ENCODE assay signal across 10 cellular contexts in the genomic region with DNA sequence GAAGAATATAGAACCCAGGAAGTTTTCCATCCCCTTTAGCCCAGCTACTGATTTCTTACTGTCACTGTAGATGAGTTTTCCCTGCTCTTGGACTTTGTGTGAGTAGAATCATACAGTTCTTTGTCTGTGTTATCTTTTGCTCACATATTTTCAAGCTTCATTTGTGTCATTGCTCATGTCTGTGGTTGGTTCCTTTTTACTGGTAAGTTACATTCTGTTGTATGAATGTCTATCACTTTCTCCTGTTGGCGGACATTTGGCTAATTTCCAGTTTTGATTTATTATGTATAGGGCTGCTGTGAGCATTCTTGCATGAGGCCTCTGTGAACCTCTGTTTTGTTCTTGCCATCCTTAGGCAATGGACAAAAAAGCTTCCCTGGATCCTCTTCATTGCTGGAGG. TPM values are rescaled to one million over a fixed set of nuclear protein-coding genes. Genes with fewer than 3 reads are reported as not detected.
DNase-seq lines count a peak whose midpoint lies in the region; ATAC-seq, FAIRE-seq and TF ChIP-seq lines count a peak whose summit lies in the region.
"Had no signal": no experiment of that assay in that cellular context is flagged by ENCODE, and none has a peak within 500 bp of the region (broad histone marks: within the 10 kb centered on the region; RNA-seq: fewer than 3 reads in every experiment).

No MANE protein-coding gene starts in this region.

- H3K9ac ChIP-seq in kidney (ENCODE audit: low read length in 2 of 2), result no peak overlapping the region

- H3K27me3 ChIP-seq in gastrocnemius medialis, result no peaks in the 10 kb centered on the region

- POLR2A ChIA-PET in activated CD8-positive, alpha-beta T cell treated with anti-CD3 and anti-CD28 coated beads for 36 hours (lab: Charles Lee), result interaction anchor here (1.3 to 1.6 kb wide), 2 partner anchors 17 to 31 kb away, joined by 3 to 8 read pairs; a partner anchor contains a TSS

- H3K4me3 ChIP-seq in gastrocnemius medialis (no peak overlapping the region), kidney (ENCODE audit: low read length in 2 of 2) (no peak overlapping the region)

- H3K27me3 Mint-ChIP-seq in activated naive CD8-positive, alpha-beta T cell, result no peaks in the 10 kb centered on the region
- no peaks in the 10 kb centered on the region for H3K27me3 Mint-ChIP-seq in activated naive CD8-positive, alpha-beta T cell treated with anti-CD3 and anti-CD28 coated beads for 36 hours
- H3K27me3 Mint-ChIP-seq in activated CD8-positive, alpha-beta T cell treated with anti-CD3 and anti-CD28 coated beads for 36 hours, result no peaks in the 10 kb centered on the region
- no peaks in the 10 kb centered on the region for H3K27me3 Mint-ChIP-seq in stimulated activated naive B cell treated with anti-CD40 and anti-IgM and Interleukin-4, amounts not matched to agents 10 μg/mL and 1 μg/mL and 100 μg/mL, for 72 hours
- H3K27me3 Mint-ChIP-seq in CD14-positive monocyte (ENCODE audit: low read depth in 3 of 3), result no peaks in the 10 kb centered on the region

- H3K4me3 Mint-ChIP-seq in activated naive CD8-positive, alpha-beta T cell, result peak overlapping the region; percentile 42
- H3K4me3 Mint-ChIP-seq in activated naive CD8-positive, alpha-beta T cell treated with anti-CD3 and anti-CD28 coated beads for 36 hours, result no peak overlapping the region
- no peak overlapping the region for H3K4me3 Mint-ChIP-seq in activated CD8-positive, alpha-beta T cell treated with anti-CD3 and anti-CD28 coated beads for 36 hours
- peak overlapping the region; percentile 13 to 37 for H3K4me3 Mint-ChIP-seq in stimulated activated naive B cell treated with anti-CD40 and anti-IgM and Interleukin-4, amounts not matched to agents 10 μg/mL and 1 μg/mL and 100 μg/mL, for 72 hours
- H3K4me3 Mint-ChIP-seq in CD14-positive monocyte, result no peak overlapping the region

- no peak for FAIRE-seq in kidney (lab: Jason Lieb, UNC)
- FAIRE-seq: endometrium had no signal

- ATAC-seq in HG03060 (IDR thresholded peaks at IDR 0.05; ENCODE audit: low read depth, unreplicated experiment) (peak; percentile 33), gastrocnemius medialis (no peak)
- no peak for ATAC-seq in activated CD8-positive, alpha-beta T cell treated with anti-CD3 and anti-CD28 coated beads for 36 hours
- no peak for ATAC-seq in stimulated activated naive B cell treated with anti-CD40 and anti-IgM and Interleukin-4, amounts not matched to agents 10 μg/mL and 1 μg/mL and 100 μg/mL, for 72 hours (replicated peaks)

- no peak for TF ChIP-seq CTCF in activated CD8-positive, alpha-beta T cell treated with anti-CD3 and anti-CD28 coated beads for 36 hours (IDR thresholded peaks at IDR 0.05)
- no peak for TF ChIP-seq CTCF in gastrocnemius medialis (IDR thresholded peaks at IDR 0.05 in 4 of 5, conservative IDR thresholded peaks at IDR 0.05 in 1 of 5)
- TF ChIP-seq CTCF in CD14-positive monocyte (IDR thresholded peaks at IDR 0.05), result no peak
- TF ChIP-seq CTCF in kidney (IDR thresholded peaks at IDR 0.05; ENCODE audit: borderline replicate concordance, extremely low read depth, insufficient read depth), result no peak

- H3K9me3 Mint-ChIP-seq in activated naive CD8-positive, alpha-beta T cell (ENCODE audit: low read depth), result no peaks in the 10 kb centered on the region
- no peaks in the 10 kb centered on the region for H3K9me3 Mint-ChIP-seq in activated naive CD8-positive, alpha-beta T cell treated with anti-CD3 and anti-CD28 coated beads for 36 hours
- no peaks in the 10 kb centered on the region for H3K9me3 Mint-ChIP-seq in activated CD8-positive, alpha-beta T cell treated with anti-CD3 and anti-CD28 coated beads for 36 hours
- H3K9me3 Mint-ChIP-seq in stimulated activated naive B cell treated with anti-CD40 and anti-IgM and Interleukin-4, amounts not matched to agents 10 μg/mL and 1 μg/mL and 100 μg/mL, for 72 hours, result no peaks in the 10 kb centered on the region
- H3K9me3 Mint-ChIP-seq in CD14-positive monocyte, result no peaks in the 10 kb centered on the region

- CTCF ChIA-PET in activated CD8-positive, alpha-beta T cell treated with anti-CD3 and anti-CD28 coated beads for 36 hours (lab: Charles Lee), result interaction anchor here (1.1 to 1.7 kb wide), 3 partner anchors 13 to 30 kb away, joined by 3 to 6 read pairs (median 4); a partner anchor contains a TSS

- DNase-seq in activated naive CD8-positive, alpha-beta T cell treated with anti-CD3 and anti-CD28 coated beads for 36 hours, result no peak
- no peak for DNase-seq in activated CD8-positive, alpha-beta T cell treated with anti-CD3 and anti-CD28 coated beads for 36 hours
- DNase-seq in stimulated activated naive B cell treated with anti-CD40 and anti-IgM and Interleukin-4, amounts not matched to agents 10 μg/mL and 1 μg/mL and 100 μg/mL, for 72 hours, result no peak
- DNase-seq in gastrocnemius medialis, result no peak
- no peak for DNase-seq in CD14-positive monocyte (ENCODE audit: low spot score)
- DNase-seq in kidney, result no peak
- DNase-seq: NCI-H2171 had no signal

- H3K4me1 ChIP-seq in gastrocnemius medialis, result peaks cover 34 to 58% of the 10 kb centered on the region in 2 donors
- peaks cover 4 to 17% of the 10 kb centered on the region in 2 donors for H3K4me1 ChIP-seq in kidney (ENCODE audit: control insufficient read depth in 1 of 2, insufficient read depth in 1 of 2, low read depth in 1 of 2, low read length in 2 of 2)

- H3K9me3 ChIP-seq in gastrocnemius medialis (no peaks in the 10 kb centered on the region), kidney (ENCODE audit: control insufficient read depth in 1 of 2, low read length in 2 of 2) (no peaks in the 10 kb centered on the region)

- peak overlapping the region; percentile 51 for H3K27ac Mint-ChIP-seq in activated naive CD8-positive, alpha-beta T cell
- no peak overlapping the region for H3K27ac Mint-ChIP-seq in activated naive CD8-positive, alpha-beta T cell treated with anti-CD3 and anti-CD28 coated beads for 36 hours
- H3K27ac Mint-ChIP-seq in activated CD8-positive, alpha-beta T cell treated with anti-CD3 and anti-CD28 coated beads for 36 hours, result peak overlapping the region; percentile 39
- no peak overlapping the region for H3K27ac Mint-ChIP-seq in stimulated activated naive B cell treated with anti-CD40 and anti-IgM and Interleukin-4, amounts not matched to agents 10 μg/mL and 1 μg/mL and 100 μg/mL, for 72 hours
- H3K27ac Mint-ChIP-seq in CD14-positive monocyte, result peak overlapping the region in 2 of 7 donors; percentile 47 to 70

- no peak for TF ChIP-seq POLR2A in gastrocnemius medialis (IDR thresholded peaks at IDR 0.05)

- no peak overlapping the region for H3K27ac ChIP-seq in gastrocnemius medialis
- H3K27ac ChIP-seq in kidney (ENCODE audit: low read depth in 2 of 2, low read length in 2 of 2), result no peak overlapping the region

- H3K4me1 Mint-ChIP-seq in activated naive CD8-positive, alpha-beta T cell (ENCODE audit: low read depth), result peaks cover 64% of the 10 kb centered on the region
- peaks cover 57% of the 10 kb centered on the region for H3K4me1 Mint-ChIP-seq in activated naive CD8-positive, alpha-beta T cell treated with anti-CD3 and anti-CD28 coated beads for 36 hours
- peaks cover 64% of the 10 kb centered on the region for H3K4me1 Mint-ChIP-seq in activated CD8-positive, alpha-beta T cell treated with anti-CD3 and anti-CD28 coated beads for 36 hours (ENCODE audit: low read depth)
- H3K4me1 Mint-ChIP-seq in stimulated activated naive B cell treated with anti-CD40 and anti-IgM and Interleukin-4, amounts not matched to agents 10 μg/mL and 1 μg/mL and 100 μg/mL, for 72 hours, result peaks cover 36 to 62% of the 10 kb centered on the region in 2 donors
- H3K4me1 Mint-ChIP-seq in CD14-positive monocyte, result peaks cover 51% of the 10 kb centered on the region

- peaks cover 17% of the 10 kb centered on the region for H3K36me3 Mint-ChIP-seq in activated naive CD8-positive, alpha-beta T cell
- H3K36me3 Mint-ChIP-seq in activated naive CD8-positive, alpha-beta T cell treated with anti-CD3 and anti-CD28 coated beads for 36 hours, result peaks cover 49% of the 10 kb centered on the region
- H3K36me3 Mint-ChIP-seq in activated CD8-positive, alpha-beta T cell treated with anti-CD3 and anti-CD28 coated beads for 36 hours (ENCODE audit: low read depth), result peaks cover 43% of the 10 kb centered on the region
- H3K36me3 Mint-ChIP-seq in stimulated activated naive B cell treated with anti-CD40 and anti-IgM and Interleukin-4, amounts not matched to agents 10 μg/mL and 1 μg/mL and 100 μg/mL, for 72 hours, result peaks cover 15 to 33% of the 10 kb centered on the region in 2 donors
- peaks cover 25 to 47% of the 10 kb centered on the region in 2 donors for H3K36me3 Mint-ChIP-seq in CD14-positive monocyte

- intact Hi-C loops in activated CD8-positive, alpha-beta T cell treated with anti-CD3 and anti-CD28 coated beads for 36 hours (cut with micrococcal nuclease), result no loop called here
- intact Hi-C loops in gastrocnemius medialis (cut with DNase I; ENCODE audit: low total_unique reads), result no loop called here
- intact Hi-C loops in CD14-positive monocyte (cut with micrococcal nuclease), result no loop called here
- intact Hi-C loops in kidney (cut with DNase I), result no loop called here

- in situ Hi-C loops in gastrocnemius medialis (cut with MboI; ENCODE audit: low sequenced_read_pairs in 4 of 4), result no loop called here

- H3K36me3 ChIP-seq in gastrocnemius medialis (peaks cover 0 to 15% of the 10 kb centered on the region in 2 donors), kidney (ENCODE audit: control insufficient read depth in 1 of 2, insufficient read depth in 2 of 2, low read length in 2 of 2) (peaks cover 8 to 10% of the 10 kb centered on the region in 2 donors)

RNA-seq across cellular contexts. Expression of a gene that starts 5.3 kb away (rescaled TPM):
- 100 to 1,000 TPM; 142 to 146 TPM for total RNA-seq in activated naive CD8-positive, alpha-beta T cell treated with anti-CD3 and anti-CD28 coated beads for 36 hours
- total RNA-seq in activated CD8-positive, alpha-beta T cell treated with anti-CD3 and anti-CD28 coated beads for 36 hours, result 100 to 1,000 TPM; 109 to 121 TPM
- total RNA-seq in gastrocnemius medialis (10 to 100 TPM; 41.0 to 68.0 (median 50.1) TPM), kidney (52.5 TPM)
- polyA plus RNA-seq in CD14-positive monocyte (10 to 100 TPM; 78.2 to 94.1 TPM), kidney (ENCODE audit: insufficient read depth, low read depth, low replicate concordance) (70.4 TPM)

RNA-seq across cellular contexts. Expression of a gene that starts 30.8 kb away (rescaled TPM):
- total RNA-seq in activated naive CD8-positive, alpha-beta T cell treated with anti-CD3 and anti-CD28 coated beads for 36 hours, result 1 to 10 TPM; 3.3 to 3.8 TPM
- total RNA-seq in activated CD8-positive, alpha-beta T cell treated with anti-CD3 and anti-CD28 coated beads for 36 hours, result 1 to 10 TPM; 4.4 to 5.1 TPM
- 1 to 10 TPM in 3 of 4 donors, under 1 TPM in 1; 0.55 to 2.5 (median 1.3) TPM for total RNA-seq in gastrocnemius medialis
- polyA plus RNA-seq in CD14-positive monocyte, result 10 to 100 TPM in 1 of 2 donors, 1 to 10 TPM in 1; 8.0 to 11.6 TPM
- 6.6 TPM for total RNA-seq in kidney
- polyA plus RNA-seq in kidney (ENCODE audit: insufficient read depth, low read depth, low replicate concordance), result 9.2 TPM

Comparison
In these comparisons a context has a peak if more than half of its experiments do, and no peak if none do; other contexts are left out.
1. H3K27ac Mint-ChIP-seq: peak in activated naive CD8-positive, alpha-beta T cell (single experiment) and activated CD8-positive, alpha-beta T cell treated with anti-CD3 and anti-CD28 coated beads for 36 hours (single experiment); none in activated naive CD8-positive, alpha-beta T cell treated with anti-CD3 and anti-CD28 coated beads for 36 hours (single experiment) and stimulated activated naive B cell treated with anti-CD40 and anti-IgM and Interleukin-4, amounts not matched to agents 10 μg/mL and 1 μg/mL and 100 μg/mL, for 72 hours (single experiment).
2. H3K4me3 Mint-ChIP-seq: peak in activated naive CD8-positive, alpha-beta T cell (single experiment) and stimulated activated naive B cell treated with anti-CD40 and anti-IgM and Interleukin-4, amounts not matched to agents 10 μg/mL and 1 μg/mL and 100 μg/mL, for 72 hours (2 of 2); none in activated naive CD8-positive, alpha-beta T cell treated with anti-CD3 and anti-CD28 coated beads for 36 hours (single experiment), activated CD8-positive, alpha-beta T cell treated with anti-CD3 and anti-CD28 coated beads for 36 hours (single experiment) and CD14-positive monocyte (0 of 2).